ENCODE assay signal across 26 cellular contexts in genomic region chr19:7739211-7739752, GRCh38. TPM values are rescaled to one million over a fixed set of nuclear protein-coding genes. Genes with fewer than 3 reads are reported as not detected.
"Had no signal": no experiment of that assay in that cellular context is flagged by ENCODE, and none has a peak within 500 bp of the region (broad histone marks: within the 10 kb centered on the region; RNA-seq: fewer than 3 reads in every experiment).

No MANE protein-coding gene starts in this region.

- H3K36me3 Mint-ChIP-seq: activated naive CD8-positive, alpha-beta T cell treated with anti-CD3 and anti-CD28 coated beads, Interleukin-2, amount 10 ng/mL, durations not matched to agents 7 days and 5 days; T-cell had no signal

- H3K27me3 ChIP-seq: adrenal gland had no signal

- DNase-seq: activated CD4-positive, alpha-beta memory T cell treated with anti-CD3 and anti-CD28 coated beads, Interleukin-2, amount 10 ng/mL, durations not matched to agents 7 days and 5 days; activated CD4-positive, alpha-beta T cell treated with anti-CD3 and anti-CD28 coated beads for 36 hours; activated CD4-positive, alpha-beta T cell treated with anti-CD3 and anti-CD28 coated beads, Interleukin-2, amount 50 U/mL, for 1 hour; activated CD8-positive, alpha-beta memory T cell treated with anti-CD3 and anti-CD28 coated beads, Interleukin-2, amount 50 U/mL, for 4 hours; activated naive CD4-positive, alpha-beta T cell treated with anti-CD3 and anti-CD28 coated beads, Interleukin-2, amount 50 U/mL, for 16 hours; activated naive CD8-positive, alpha-beta T cell treated with anti-CD3 and anti-CD28 coated beads, Interleukin-2, amount 10 ng/mL, durations not matched to agents 7 days and 5 days; activated T-cell treated with anti-CD3 and anti-CD28 coated beads, Interleukin-2, amount 50 U/mL, for 72 hours; adrenal gland; cerebellar nuclear complex; Kasumi-1; NCI-H1048; NCI-H146; NCI-H187 treated with DMSO at 0.1 percent for 48 hours; NCI-H2081 treated with DMSO at 0.1 percent for 48 hours; NCI-H446; NCI-H524 treated with DMSO at 0.1 percent for 48 hours; NCI-H748 treated with DMSO at 0.1 percent for 48 hours; T-cell had no signal

- H3K27ac Mint-ChIP-seq: activated CD4-positive, alpha-beta memory T cell treated with anti-CD3 and anti-CD28 coated beads, Interleukin-2, amount 10 ng/mL, durations not matched to agents 7 days and 5 days; activated CD4-positive, alpha-beta T cell treated with anti-CD3 and anti-CD28 coated beads for 36 hours; activated naive CD8-positive, alpha-beta T cell treated with anti-CD3 and anti-CD28 coated beads, Interleukin-2, amount 10 ng/mL, durations not matched to agents 7 days and 5 days; activated T-cell treated with anti-CD3 and anti-CD28 coated beads, Interleukin-2, amount 50 U/mL, for 72 hours; activated T-helper 2 cell treated with anti-CD3 and anti-CD28 coated beads, Interferon-gamma antibody, Interleukin-2, Interleukin-4, amounts not matched to agents 10 μg/mL and 5 μg/mL and 100 μg/mL, durations not matched to agents 14 hours and 24 hours and 36 hours; T-cell had no signal

- ATAC-seq: activated CD4-positive, alpha-beta T cell treated with anti-CD3 and anti-CD28 coated beads for 36 hours; activated T-cell treated with anti-CD3 and anti-CD28 coated beads, Interleukin-2, amount 50 U/mL, for 72 hours; Right ventricle myocardium inferior; T-cell had no signal

- H3K27ac ChIP-seq: SK-N-MC, VCaP had no signal

- H3K9me3 Mint-ChIP-seq: activated CD4-positive, alpha-beta memory T cell treated with anti-CD3 and anti-CD28 coated beads, Interleukin-2, amount 10 ng/mL, durations not matched to agents 7 days and 5 days; activated naive CD8-positive, alpha-beta T cell treated with anti-CD3 and anti-CD28 coated beads, Interleukin-2, amount 10 ng/mL, durations not matched to agents 7 days and 5 days; activated T-cell treated with anti-CD3 and anti-CD28 coated beads, Interleukin-2, amount 50 U/mL, for 72 hours; activated T-helper 2 cell treated with anti-CD3 and anti-CD28 coated beads, Interferon-gamma antibody, Interleukin-2, Interleukin-4, amounts not matched to agents 10 μg/mL and 5 μg/mL and 100 μg/mL, durations not matched to agents 14 hours and 24 hours and 36 hours; T-cell had no signal

- H3K4me1 ChIP-seq: adrenal gland had no signal

- H3K4me3 Mint-ChIP-seq: activated CD4-positive, alpha-beta memory T cell treated with anti-CD3 and anti-CD28 coated beads, Interleukin-2, amount 10 ng/mL, durations not matched to agents 7 days and 5 days; activated CD4-positive, alpha-beta T cell treated with anti-CD3 and anti-CD28 coated beads for 36 hours; activated naive CD8-positive, alpha-beta T cell treated with anti-CD3 and anti-CD28 coated beads, Interleukin-2, amount 10 ng/mL, durations not matched to agents 7 days and 5 days; activated T-cell treated with anti-CD3 and anti-CD28 coated beads, Interleukin-2, amount 50 U/mL, for 72 hours; T-cell had no signal

- H3K9me3 ChIP-seq: adrenal gland had no signal

- H3K36me3 ChIP-seq: adrenal gland had no signal

- H3K4me1 Mint-ChIP-seq: activated CD4-positive, alpha-beta memory T cell treated with anti-CD3 and anti-CD28 coated beads, Interleukin-2, amount 10 ng/mL, durations not matched to agents 7 days and 5 days; T-cell had no signal

- H3K4me3 ChIP-seq: adrenal gland, SK-N-MC had no signal

RNA-seq across cellular contexts. Expression of gene CLEC4G, which starts 7.4 kb away (rescaled TPM):
- total RNA-seq: activated CD4-positive, alpha-beta memory T cell treated with anti-CD3 and anti-CD28 coated beads, Interleukin-2, amount 10 ng/mL, durations not matched to agents 7 days and 5 days; activated CD4-positive, alpha-beta T cell treated with anti-CD3 and anti-CD28 coated beads for 36 hours; activated naive CD8-positive, alpha-beta T cell treated with anti-CD3 and anti-CD28 coated beads, Interleukin-2, amount 10 ng/mL, durations not matched to agents 7 days and 5 days; activated T-cell treated with anti-CD3 and anti-CD28 coated beads, Interleukin-2, amount 50 U/mL, for 72 hours; activated T-helper 2 cell treated with anti-CD3 and anti-CD28 coated beads, Interferon-gamma antibody, Interleukin-2, Interleukin-4, amounts not matched to agents 10 μg/mL and 5 μg/mL and 100 μg/mL, durations not matched to agents 14 hours and 24 hours and 36 hours; OCI-LY7; RPMI7951; T-cell; T-helper 2 cell treated with Interferon-gamma antibody and Interleukin-4, amounts not matched to agents 100 ng/mL and 5 ng/mL, for 36 hours had no signal

RNA-seq across cellular contexts. Expression of gene CD209, which starts 8.1 kb away (rescaled TPM):
- total RNA-seq: activated CD4-positive, alpha-beta memory T cell treated with anti-CD3 and anti-CD28 coated beads, Interleukin-2, amount 10 ng/mL, durations not matched to agents 7 days and 5 days; activated CD4-positive, alpha-beta T cell treated with anti-CD3 and anti-CD28 coated beads for 36 hours; activated T-cell treated with anti-CD3 and anti-CD28 coated beads, Interleukin-2, amount 50 U/mL, for 72 hours; activated T-helper 2 cell treated with anti-CD3 and anti-CD28 coated beads, Interferon-gamma antibody, Interleukin-2, Interleukin-4, amounts not matched to agents 10 μg/mL and 5 μg/mL and 100 μg/mL, durations not matched to agents 14 hours and 24 hours and 36 hours; OCI-LY7; RPMI7951; T-helper 2 cell treated with Interferon-gamma antibody and Interleukin-4, amounts not matched to agents 100 ng/mL and 5 ng/mL, for 36 hours had no signal

RNA-seq across cellular contexts. Expression of gene CLEC4M, which starts 23.8 kb away (rescaled TPM):
- total RNA-seq: activated CD4-positive, alpha-beta memory T cell treated with anti-CD3 and anti-CD28 coated beads, Interleukin-2, amount 10 ng/mL, durations not matched to agents 7 days and 5 days; activated CD4-positive, alpha-beta T cell treated with anti-CD3 and anti-CD28 coated beads for 36 hours; activated naive CD8-positive, alpha-beta T cell treated with anti-CD3 and anti-CD28 coated beads, Interleukin-2, amount 10 ng/mL, durations not matched to agents 7 days and 5 days; activated T-cell treated with anti-CD3 and anti-CD28 coated beads, Interleukin-2, amount 50 U/mL, for 72 hours; activated T-helper 2 cell treated with anti-CD3 and anti-CD28 coated beads, Interferon-gamma antibody, Interleukin-2, Interleukin-4, amounts not matched to agents 10 μg/mL and 5 μg/mL and 100 μg/mL, durations not matched to agents 14 hours and 24 hours and 36 hours; cardiac septum; OCI-LY7; Right ventricle myocardium inferior; RPMI7951; T-helper 2 cell treated with Interferon-gamma antibody and Interleukin-4, amounts not matched to agents 100 ng/mL and 5 ng/mL, for 36 hours had no signal

RNA-seq across cellular contexts. Expression of gene FCER2, which starts 37.4 kb away (rescaled TPM):
- total RNA-seq: cardiac septum, RPMI7951 had no signal
